8 cellular contexts compared by ENCODE assay signal in genomic region chr17:81685108-81685507, GRCh38. TPM values are rescaled to one million over a fixed set of nuclear protein-coding genes. Genes with fewer than 3 reads are reported as not detected.
A peak's percentile ranks its signal among the peaks of the same experiment; 100 is the strongest.
DNase-seq lines count a peak whose midpoint lies in the region; ATAC-seq and TF ChIP-seq lines count a peak whose summit lies in the region.

No MANE protein-coding gene starts in this region.

- ATAC-seq in psoas muscle: no peak
- ATAC-seq in body of pancreas: no peak

- no peaks in the 10 kb centered on the region for H3K9me3 Mint-ChIP-seq in T-helper 2 cell treated with Interferon-gamma antibody and Interleukin-4, amounts not matched to agents 5 μg/mL and 100 μg/mL, for 36 hours

- peaks cover 44% of the 10 kb centered on the region for H3K36me3 Mint-ChIP-seq in T-helper 2 cell treated with Interferon-gamma antibody and Interleukin-4, amounts not matched to agents 5 μg/mL and 100 μg/mL, for 36 hours (ENCODE audit: low read depth)

- H3K4me1 Mint-ChIP-seq in T-helper 2 cell treated with Interferon-gamma antibody and Interleukin-4, amounts not matched to agents 5 μg/mL and 100 μg/mL, for 36 hours (ENCODE audit: low read depth): peaks cover 17% of the 10 kb centered on the region

- H3K4me3 ChIP-seq in epithelial cell of esophagus (ENCODE audit: low read length) (peak overlapping the region; percentile 77), psoas muscle (peak overlapping the region; percentile 97), body of pancreas (no peak overlapping the region)

- H3K27ac ChIP-seq in psoas muscle (peak overlapping the region; percentile 84), body of pancreas (peak overlapping the region in 1 of 4 donors; percentile 85)

- H3K27me3 ChIP-seq in psoas muscle (ENCODE audit: insufficient read depth in 3 of 3, low read length in 2 of 3) (no peaks in the 10 kb centered on the region), body of pancreas (no peaks in the 10 kb centered on the region)

- H3K27ac Mint-ChIP-seq in T-helper 2 cell treated with Interferon-gamma antibody and Interleukin-4, amounts not matched to agents 5 μg/mL and 100 μg/mL, for 36 hours: peak overlapping the region; percentile 70

- H3K9me3 ChIP-seq in psoas muscle: no peaks in the 10 kb centered on the region
- H3K9me3 ChIP-seq in body of pancreas: no peaks in the 10 kb centered on the region

- TF ChIP-seq CTCF in epithelial cell of esophagus (IDR thresholded peaks at IDR 0.05; ENCODE audit: insufficient read depth, low read depth, low read length, missing control alignments) (no peak), psoas muscle (IDR thresholded peaks at IDR 0.05) (no peak), body of pancreas (IDR thresholded peaks at IDR 0.05) (no peak)

- intact Hi-C loops in psoas muscle (cut with DNase I) (no loop called here), body of pancreas (cut with DNase I) (no loop called here)

- H3K4me3 Mint-ChIP-seq in T-helper 2 cell treated with Interferon-gamma antibody and Interleukin-4, amounts not matched to agents 5 μg/mL and 100 μg/mL, for 36 hours: peak overlapping the region; percentile 90

- H3K36me3 ChIP-seq in psoas muscle (ENCODE audit: insufficient read depth in 1 of 2, low read depth in 1 of 2) (peaks cover 8 to 54% of the 10 kb centered on the region in 2 donors), body of pancreas (replicated peaks in 1 of 2; ENCODE audit: insufficient read depth in 1 of 2, low read depth in 2 of 2) (peaks cover 0 to 11% of the 10 kb centered on the region in 2 donors)

- peaks cover 15% of the 10 kb centered on the region for H3K4me1 ChIP-seq in psoas muscle
- peaks cover 39% of the 10 kb centered on the region for H3K4me1 ChIP-seq in body of pancreas

- DNase-seq in SIG-M5 treated with dmso at 0.1 percent for 504 hours (lab: John Stamatoyannopoulos, UW; ENCODE audit: unreplicated experiment): peak; percentile 6
- DNase-seq in SIG-M5 (lab: John Stamatoyannopoulos, UW): no peak
- DNase-seq in T-helper 2 cell treated with Interferon-gamma antibody and Interleukin-4, amounts not matched to agents 5 μg/mL and 100 μg/mL, for 36 hours (ENCODE audit: low spot score): no peak
- peak; percentile 92 for DNase-seq in epithelial cell of esophagus (ENCODE audit: low read depth)
- DNase-seq in psoas muscle: peak in 1 of 2 donors; percentile 50
- DNase-seq in NCI-H524 treated with DMSO at 0.1 percent for 48 hours (lab: John Stamatoyannopoulos, UW): no peak
- no peak for DNase-seq in NCI-H2171 (lab: John Stamatoyannopoulos, UW)
- DNase-seq in body of pancreas: no peak

- 70 to 74% (median 74%) methylated on average over 12 of the region's 12 CpGs for WGBS in psoas muscle, 3 donors
- 57 to 65% methylated on average over 7 to 12 of the region's 12 CpGs for WGBS in body of pancreas, 2 donors

- no peak for TF ChIP-seq POLR2A in body of pancreas (IDR thresholded peaks at IDR 0.05)

- peaks cover 2% of the 10 kb centered on the region for H3K27me3 Mint-ChIP-seq in T-helper 2 cell treated with Interferon-gamma antibody and Interleukin-4, amounts not matched to agents 5 μg/mL and 100 μg/mL, for 36 hours (ENCODE audit: low read depth)

RNA-seq across cellular contexts. Expression of gene HGS, which starts 1.3 kb away (rescaled TPM):
- total RNA-seq in psoas muscle (10 to 100 TPM; 38.6 to 74.5 (median 56.5) TPM), body of pancreas (10 to 100 TPM; 60.7 to 66.9 TPM)
- 100 to 1,000 TPM in 2 of 3 donors, 10 to 100 TPM in 1; 62.3 to 158 (median 139) TPM for polyA plus RNA-seq in psoas muscle

RNA-seq across cellular contexts. Expression of gene ARL16, which starts 1.5 kb away (rescaled TPM):
- 10 to 100 TPM in 3 of 4 donors, 1 to 10 TPM in 1; 7.8 to 15.6 (median 11.9) TPM for total RNA-seq in psoas muscle
- 10 to 100 TPM; 23.2 to 29.3 (median 29.1) TPM for polyA plus RNA-seq in psoas muscle
- 10 to 100 TPM; 22.8 to 47.1 TPM for total RNA-seq in body of pancreas

RNA-seq across cellular contexts. Expression of gene MRPL12, which starts 18.1 kb away (rescaled TPM):
- total RNA-seq in psoas muscle: 100 to 1,000 TPM in 2 of 4 donors, 10 to 100 TPM in 2; 93.0 to 175 (median 104) TPM
- 100 to 1,000 TPM; 222 to 558 (median 242) TPM for polyA plus RNA-seq in psoas muscle
- 10 to 100 TPM; 17.1 to 45.8 TPM for total RNA-seq in body of pancreas

RNA-seq across cellular contexts. Expression of gene CCDC137, which starts 18.6 kb away (rescaled TPM):
- total RNA-seq in psoas muscle (10 to 100 TPM in 1 of 4 donors, 1 to 10 TPM in 3; 4.8 to 14.9 (median 8.6) TPM), body of pancreas (10 to 100 TPM in 1 of 2 donors, 1 to 10 TPM in 1; 6.2 to 21.4 TPM)
- polyA plus RNA-seq in psoas muscle: 10 to 100 TPM; 11.3 to 47.4 (median 28.5) TPM

RNA-seq across cellular contexts. Expression of gene OXLD1, which starts 18.7 kb away (rescaled TPM):
- total RNA-seq in psoas muscle: 10 to 100 TPM; 15.5 to 23.6 (median 20.5) TPM
- 10 to 100 TPM; 35.1 to 44.9 (median 39.8) TPM for polyA plus RNA-seq in psoas muscle
- total RNA-seq in body of pancreas: 10 to 100 TPM; 18.1 to 23.3 TPM

Comparison
In these comparisons a context has a peak if more than half of its experiments do, and no peak if none do; other contexts are left out.
1. DNase-seq: peak in SIG-M5 treated with dmso at 0.1 percent for 504 hours (single experiment) and epithelial cell of esophagus (single experiment); none in SIG-M5 (single experiment), T-helper 2 cell treated with Interferon-gamma antibody and Interleukin-4, amounts not matched to agents 5 μg/mL and 100 μg/mL, for 36 hours (single experiment), NCI-H524 treated with DMSO at 0.1 percent for 48 hours (single experiment), NCI-H2171 (single experiment) and body of pancreas (0 of 4).
2. H3K4me3 ChIP-seq: peak in epithelial cell of esophagus (single experiment) and psoas muscle (single experiment); none in body of pancreas (0 of 2).